ENCODE assay signal across 12 cellular contexts in the genomic region with DNA sequence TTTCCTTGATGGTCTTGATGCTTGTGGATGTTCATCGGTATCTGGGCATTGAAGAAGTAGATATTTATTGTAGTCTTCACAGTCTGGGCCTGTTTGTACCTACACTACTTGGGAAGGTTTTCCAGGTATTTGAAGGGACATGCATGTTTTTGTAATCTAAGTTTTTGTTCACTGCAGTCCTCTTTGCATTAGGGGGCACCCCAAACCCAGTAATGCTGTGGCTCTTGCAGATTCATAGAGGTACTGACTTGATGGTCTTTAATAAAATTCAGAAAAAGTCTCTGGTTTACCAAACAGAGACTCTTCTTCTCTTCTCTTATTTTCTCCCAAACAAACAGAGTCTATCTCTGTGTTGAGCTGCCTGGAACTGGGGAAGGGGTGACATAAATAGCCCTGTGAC.
A peak's percentile ranks its signal among the peaks of the same experiment; 100 is the strongest.
DNase-seq lines count a peak whose midpoint lies in the region; ATAC-seq and TF ChIP-seq lines count a peak whose summit lies in the region.
"Had no signal": no experiment of that assay in that cellular context is flagged by ENCODE, and none has a peak within 500 bp of the region (broad histone marks: within the 10 kb centered on the region; RNA-seq: fewer than 3 reads in every experiment).

No MANE protein-coding gene starts in this region.

- ATAC-seq in right cardiac atrium (no peak), body of pancreas (no peak), GM18909 (IDR thresholded peaks at IDR 0.05; ENCODE audit: poor library complexity, unreplicated experiment) (no peak)
- no peak for ATAC-seq in naive thymus-derived CD8-positive, alpha-beta T cell
- ATAC-seq: psoas muscle, T-cell had no signal

- no peak overlapping the region for H3K4me2 ChIP-seq in Karpas-422 (ENCODE audit: low read depth, low read length, poor library complexity, severe bottlenecking)

- H3K4me1 Mint-ChIP-seq in naive thymus-derived CD8-positive, alpha-beta T cell, result peaks cover 0 to 3% (median 0%) of the 10 kb centered on the region in 4 donors
- H3K4me1 Mint-ChIP-seq: T-cell had no signal

- H3K79me2 ChIP-seq in Karpas-422 (ENCODE audit: low read length), result no peaks in the 10 kb centered on the region

- H3K27me3 Mint-ChIP-seq in naive thymus-derived CD8-positive, alpha-beta T cell, result peaks cover 0 to 9% (median 0%) of the 10 kb centered on the region in 5 donors

- H3K9me2 ChIP-seq in Karpas-422 (replicated peaks; ENCODE audit: insufficient read depth, low read length), result no peaks in the 10 kb centered on the region

- no peaks in the 10 kb centered on the region for H3K27me3 ChIP-seq in cardiac muscle cell
- H3K27me3 ChIP-seq in right cardiac atrium (ENCODE audit: control insufficient read depth, insufficient read depth), result no peaks in the 10 kb centered on the region
- H3K27me3 ChIP-seq in Karpas-422 (ENCODE audit: low read length), result no peaks in the 10 kb centered on the region
- H3K27me3 ChIP-seq in body of pancreas, result no peaks in the 10 kb centered on the region

- H4K20me1 ChIP-seq in Karpas-422 (ENCODE audit: insufficient read depth, low read depth, low read length), result no peaks in the 10 kb centered on the region

- no peak overlapping the region for H3K27ac ChIP-seq in cardiac muscle cell
- no peak overlapping the region for H3K27ac ChIP-seq in right cardiac atrium (ENCODE audit: low read length)
- no peak overlapping the region for H3K27ac ChIP-seq in Karpas-422 (ENCODE audit: low read length)
- no peak overlapping the region for H3K27ac ChIP-seq in body of pancreas
- H3K27ac ChIP-seq: psoas muscle had no signal

- no peak overlapping the region for H3K27ac Mint-ChIP-seq in naive thymus-derived CD8-positive, alpha-beta T cell
- H3K27ac Mint-ChIP-seq: activated T-cell treated with anti-CD3 and anti-CD28 coated beads, Interleukin-2, amount 50 U/mL, for 24 hours; T-cell had no signal

- WGBS in right cardiac atrium, result 93% methylated on average over 1 of the region's 1 CpG
- 69 to 86% methylated on average over 1 of the region's 1 CpG for WGBS in body of pancreas, 2 donors

- peaks cover 5 to 39% (median 20%) of the 10 kb centered on the region in 9 donors for H3K9me3 Mint-ChIP-seq in naive thymus-derived CD8-positive, alpha-beta T cell

- TF ChIP-seq CTCF in cardiac muscle cell (IDR thresholded peaks at IDR 0.05; ENCODE audit: low read depth, low read length) (peak; percentile 37), body of pancreas (IDR thresholded peaks at IDR 0.05) (peak in 4 of 7 experiments; percentile 22 to 43 (median 32))

- no peak overlapping the region for H2AFZ ChIP-seq in Karpas-422 (ENCODE audit: low read length)

- intact Hi-C loops in right cardiac atrium (cut with DNase I), result loop anchor here in 1 of 4 donors (10.0 kb wide), 1 partner anchor 380 kb away; no protein-coding TSS in a partner anchor
- intact Hi-C loops in body of pancreas (cut with DNase I), result no loop called here

- no peak overlapping the region for H3K4me3 Mint-ChIP-seq in naive thymus-derived CD8-positive, alpha-beta T cell
- H3K4me3 Mint-ChIP-seq: activated T-cell treated with anti-CD3 and anti-CD28 coated beads, Interleukin-2, amount 50 U/mL, for 24 hours; T-cell had no signal

- H3K36me3 Mint-ChIP-seq in naive thymus-derived CD8-positive, alpha-beta T cell, result peaks cover 0 to 35% (median 8%) of the 10 kb centered on the region in 3 donors
- H3K36me3 Mint-ChIP-seq: T-cell had no signal

- DNase-seq in cardiac muscle cell (ENCODE audit: low read depth in 1 of 2, low spot score in 1 of 2) (peak in 1 of 2 donors; percentile 44), right cardiac atrium (no peak), Karpas-422 (peak; percentile 42), body of pancreas (peak in 2 of 4 donors; percentile 5 to 9), activated T-cell treated with anti-CD3 and anti-CD28 coated beads for 4 hours (no peak), NCI-H187 treated with DMSO at 0.1 percent for 48 hours (lab: John Stamatoyannopoulos, UW) (no peak)
- DNase-seq in naive thymus-derived CD8-positive, alpha-beta T cell, result peak in 6 of 10 donors; percentile 1 to 27 (median 16)
- DNase-seq: activated T-cell treated with anti-CD3 and anti-CD28 coated beads, Interleukin-2, amount 50 U/mL, for 24 hours; effector CD4-positive, alpha-beta T cell; psoas muscle had no signal

- H3K9me3 ChIP-seq in cardiac muscle cell (ENCODE audit: low read depth), result no peaks in the 10 kb centered on the region
- H3K9me3 ChIP-seq in right cardiac atrium (ENCODE audit: control insufficient read depth, low read length), result no peaks in the 10 kb centered on the region
- H3K9me3 ChIP-seq in Karpas-422 (ENCODE audit: low read length), result peaks cover 4% of the 10 kb centered on the region; the same call in 1 of the 2 replicates
- no peaks in the 10 kb centered on the region for H3K9me3 ChIP-seq in body of pancreas

- H3K4me3 ChIP-seq in cardiac muscle cell, result no peak overlapping the region
- H3K4me3 ChIP-seq in right cardiac atrium (ENCODE audit: low read length), result no peak overlapping the region
- no peak overlapping the region for H3K4me3 ChIP-seq in Karpas-422 (ENCODE audit: low read length)
- no peak overlapping the region for H3K4me3 ChIP-seq in body of pancreas
- H3K4me3 ChIP-seq: psoas muscle had no signal

- H3K4me1 ChIP-seq in cardiac muscle cell (ENCODE audit: low read depth), result no peaks in the 10 kb centered on the region
- H3K4me1 ChIP-seq in right cardiac atrium (ENCODE audit: control insufficient read depth, insufficient read depth, low read length), result no peaks in the 10 kb centered on the region
- no peaks in the 10 kb centered on the region for H3K4me1 ChIP-seq in Karpas-422 (ENCODE audit: low read length)
- no peaks in the 10 kb centered on the region for H3K4me1 ChIP-seq in body of pancreas
- H3K4me1 ChIP-seq: psoas muscle had no signal

- POLR2A ChIA-PET in naive thymus-derived CD8-positive, alpha-beta T cell (lab: Charles Lee), result no interaction called here

- H3K9ac ChIP-seq in Karpas-422 (ENCODE audit: low read length), result no peak overlapping the region

- H3K36me3 ChIP-seq in cardiac muscle cell (no peaks in the 10 kb centered on the region), Karpas-422 (ENCODE audit: insufficient read depth, low read length) (no peaks in the 10 kb centered on the region), body of pancreas (replicated peaks in 1 of 2; ENCODE audit: insufficient read depth in 1 of 2, low read depth in 2 of 2) (no peaks in the 10 kb centered on the region)

- no peak for TF ChIP-seq POLR2A in body of pancreas (IDR thresholded peaks at IDR 0.05)

Comparison
In these comparisons a context has a peak if more than half of its experiments do, and no peak if none do; other contexts are left out.
1. DNase-seq: peak in Karpas-422 (single experiment) and naive thymus-derived CD8-positive, alpha-beta T cell (6 of 10); none in right cardiac atrium (0 of 3), activated T-cell treated with anti-CD3 and anti-CD28 coated beads for 4 hours (single experiment) and NCI-H187 treated with DMSO at 0.1 percent for 48 hours (single experiment).